Comparison of ENCODE assay signal across 22 cellular contexts in genomic region chr3:14019459-14019858, GRCh38.
"Had no signal": no experiment of that assay in that cellular context is flagged by ENCODE, and none has a peak within 500 bp of the region (broad histone marks: within the 10 kb centered on the region; RNA-seq: fewer than 3 reads in every experiment).

No MANE protein-coding gene starts in this region.

- H3K4me3 ChIP-seq: body of pancreas, lung, upper lobe of left lung had no signal

- FAIRE-seq: endothelial cell of umbilical vein, kidney, TTC549 had no signal

- H3K4me1 ChIP-seq: body of pancreas, upper lobe of left lung had no signal

- H3K4me1 Mint-ChIP-seq: activated B cell treated with CpG ODN at 0.5 μM for 24 hours; activated naive CD8-positive, alpha-beta T cell treated with anti-CD3 and anti-CD28 coated beads, Interleukin-2, amount 10 ng/mL, durations not matched to agents 7 days and 5 days; mesothelial cell of epicardium; nephron progenitor cell; stimulated activated naive CD8-positive, alpha-beta T cell treated with anti-CD3 and anti-CD28 coated beads, Interleukin-15, amount 100 ng/mL, for 72 hours had no signal

- H3K36me3 Mint-ChIP-seq: activated naive CD8-positive, alpha-beta T cell treated with anti-CD3 and anti-CD28 coated beads, Interleukin-2, amount 10 ng/mL, durations not matched to agents 7 days and 5 days; mesothelial cell of epicardium had no signal

- ATAC-seq: body of pancreas; left lobe of liver; stimulated activated naive CD8-positive, alpha-beta T cell treated with anti-CD3 and anti-CD28 coated beads, Interleukin-15, amount 100 ng/mL, for 72 hours had no signal

- H3K9me3 ChIP-seq: body of pancreas had no signal

- H3K27ac Mint-ChIP-seq: activated B cell treated with CpG ODN at 0.5 μM for 24 hours; activated CD4-positive, alpha-beta memory T cell treated with anti-CD3 and anti-CD28 coated beads for 36 hours; activated naive CD8-positive, alpha-beta T cell treated with anti-CD3 and anti-CD28 coated beads, Interleukin-2, amount 10 ng/mL, durations not matched to agents 7 days and 5 days; mesothelial cell of epicardium; nephron progenitor cell; stimulated activated naive CD8-positive, alpha-beta T cell treated with anti-CD3 and anti-CD28 coated beads, Interleukin-15, amount 100 ng/mL, for 72 hours had no signal

- H3K36me3 ChIP-seq: upper lobe of left lung had no signal

- H3K4me3 Mint-ChIP-seq: activated B cell treated with CpG ODN at 0.5 μM for 24 hours; activated CD4-positive, alpha-beta memory T cell treated with anti-CD3 and anti-CD28 coated beads for 36 hours; activated naive CD8-positive, alpha-beta T cell treated with anti-CD3 and anti-CD28 coated beads, Interleukin-2, amount 10 ng/mL, durations not matched to agents 7 days and 5 days; mesothelial cell of epicardium; nephron progenitor cell; stimulated activated naive CD8-positive, alpha-beta T cell treated with anti-CD3 and anti-CD28 coated beads, Interleukin-15, amount 100 ng/mL, for 72 hours had no signal

- H3K27me3 ChIP-seq: body of pancreas, upper lobe of left lung had no signal

- H3K27ac ChIP-seq: body of pancreas, upper lobe of left lung had no signal

- DNase-seq: activated B cell treated with CpG ODN at 0.5 μM for 24 hours; activated CD4-positive, alpha-beta memory T cell treated with anti-CD3 and anti-CD28 coated beads for 36 hours; activated CD4-positive, alpha-beta T cell treated with anti-CD3 and anti-CD28 coated beads for 4 hours; activated naive CD4-positive, alpha-beta T cell; activated naive CD8-positive, alpha-beta T cell treated with anti-CD3 and anti-CD28 coated beads, Interleukin-2, amount 10 ng/mL, durations not matched to agents 7 days and 5 days; activated T-cell treated with anti-CD3 and anti-CD28 coated beads for 4 hours; amygdala; body of pancreas; dermis blood vessel endothelial cell; effector memory CD4-positive, alpha-beta T cell; foreskin melanocyte; head of caudate nucleus; kidney; nephron progenitor cell; nucleus accumbens; stimulated activated naive CD8-positive, alpha-beta T cell treated with anti-CD3 and anti-CD28 coated beads, Interleukin-15, amount 100 ng/mL, for 72 hours; upper lobe of left lung had no signal
